ENCODE assay signal across 23 cellular contexts in genomic region chr6:71011861-71012260, GRCh38. TPM values are rescaled to one million over a fixed set of nuclear protein-coding genes. Genes with fewer than 3 reads are reported as not detected.
DNase-seq lines count a peak whose midpoint lies in the region; ATAC-seq, FAIRE-seq and TF ChIP-seq lines count a peak whose summit lies in the region.
"Had no signal": no experiment of that assay in that cellular context is flagged by ENCODE, and none has a peak within 500 bp of the region (broad histone marks: within the 10 kb centered on the region; RNA-seq: fewer than 3 reads in every experiment).

No MANE protein-coding gene starts in this region.

- ATAC-seq in HG03439 (IDR thresholded peaks at IDR 0.05; ENCODE audit: unreplicated experiment), result no peak
- ATAC-seq in activated T-helper 17 cell treated with anti-CD3 and anti-CD28 coated beads, Interleukin-2, amount 50 U/mL, for 72 hours (replicated peaks), result no peak

- TF ChIP-seq CTCF in WERI-Rb-1 (IDR thresholded peaks at IDR 0.05; ENCODE audit: low read depth, low read length) (no peak), nephron progenitor cell (IDR thresholded peaks at IDR 0.05) (no peak)

- peak; percentile 40 for DNase-seq in NAMALWA (ENCODE audit: low spot score)
- peak; percentile 53 for DNase-seq in NCI-H524 treated with DMSO at 0.1 percent for 48 hours (lab: John Stamatoyannopoulos, UW)
- peak; percentile 83 for DNase-seq in WERI-Rb-1
- DNase-seq in nephron progenitor cell, result no peak
- no peak for DNase-seq in HTR-8/SVneo (ENCODE audit: insufficient read length, low spot score)
- DNase-seq in amniotic stem cell (lab: John Stamatoyannopoulos, UW), result no peak
- DNase-seq: CD4-positive, alpha-beta T cell; COR-L47; DMS79; H9; HFFc6; IMR-90; NCI-H1105; NCI-H146; NCI-H2029 treated with DMSO at 0.1 percent for 48 hours; Right ventricle myocardium superior had no signal

- FAIRE-seq in HTR-8/SVneo (lab: Jason Lieb, UNC), result no peak

- peaks cover 21% of the 10 kb centered on the region for H3K4me1 Mint-ChIP-seq in nephron progenitor cell
- H3K4me1 Mint-ChIP-seq in activated T-helper 17 cell treated with anti-CD3 and anti-CD28 coated beads, Interleukin-2, amount 50 U/mL, for 72 hours, result no peaks in the 10 kb centered on the region

- H3K36me3 ChIP-seq in WERI-Rb-1, result no peaks in the 10 kb centered on the region
- H3K36me3 ChIP-seq: BLaER1 had no signal

- peaks cover 2% of the 10 kb centered on the region for H3K9me3 Mint-ChIP-seq in nephron progenitor cell
- no peaks in the 10 kb centered on the region for H3K9me3 Mint-ChIP-seq in activated T-helper 17 cell treated with anti-CD3 and anti-CD28 coated beads, Interleukin-2, amount 50 U/mL, for 72 hours
- H3K9me3 Mint-ChIP-seq: CD4-positive, alpha-beta T cell; HFFc6; T-helper 1 cell treated with Interleukin-12 subunit alpha and Interleukin-12 subunit beta and Interleukin-4 antibody, amounts not matched to agents 30 μg/mL and 1 μg/mL, for 36 hours had no signal

- peak overlapping the region; percentile 11 for H3K4me3 Mint-ChIP-seq in nephron progenitor cell
- no peak overlapping the region for H3K4me3 Mint-ChIP-seq in activated T-helper 17 cell treated with anti-CD3 and anti-CD28 coated beads, Interleukin-2, amount 50 U/mL, for 72 hours
- H3K4me3 Mint-ChIP-seq: CD4-positive, alpha-beta T cell; H9; HFFc6; T-helper 1 cell treated with Interleukin-12 subunit alpha and Interleukin-12 subunit beta and Interleukin-4 antibody, amounts not matched to agents 30 μg/mL and 1 μg/mL, for 36 hours had no signal

- H3K4me3 ChIP-seq in WERI-Rb-1 (ENCODE audit: low read depth, low read length), result no peak overlapping the region
- H3K4me3 ChIP-seq: BLaER1 had no signal

- H3K36me3 Mint-ChIP-seq in nephron progenitor cell (ENCODE audit: low read depth), result no peaks in the 10 kb centered on the region
- no peaks in the 10 kb centered on the region for H3K36me3 Mint-ChIP-seq in activated T-helper 17 cell treated with anti-CD3 and anti-CD28 coated beads, Interleukin-2, amount 50 U/mL, for 72 hours (ENCODE audit: low read depth)

- H3K27me3 ChIP-seq in WERI-Rb-1 (ENCODE audit: insufficient read depth, low read depth, severe bottlenecking), result no peaks in the 10 kb centered on the region
- H3K27me3 ChIP-seq: BLaER1 had no signal

- peak overlapping the region; percentile 28 for H3K27ac Mint-ChIP-seq in nephron progenitor cell
- no peak overlapping the region for H3K27ac Mint-ChIP-seq in activated T-helper 17 cell treated with anti-CD3 and anti-CD28 coated beads, Interleukin-2, amount 50 U/mL, for 72 hours
- H3K27ac Mint-ChIP-seq: CD4-positive, alpha-beta T cell; H9; HFFc6; T-helper 1 cell treated with Interleukin-12 subunit alpha and Interleukin-12 subunit beta and Interleukin-4 antibody, amounts not matched to agents 30 μg/mL and 1 μg/mL, for 36 hours had no signal

- no peak overlapping the region for H3K27ac ChIP-seq in WERI-Rb-1
- H3K27ac ChIP-seq: BLaER1, KMS-11 had no signal

- peaks cover 3% of the 10 kb centered on the region for H3K9me3 ChIP-seq in WERI-Rb-1 (ENCODE audit: severe bottlenecking)
- H3K9me3 ChIP-seq: BLaER1 had no signal

- H3K27me3 Mint-ChIP-seq in nephron progenitor cell (ENCODE audit: low read depth, poor library complexity), result peaks cover 9% of the 10 kb centered on the region
- H3K27me3 Mint-ChIP-seq in activated T-helper 17 cell treated with anti-CD3 and anti-CD28 coated beads, Interleukin-2, amount 50 U/mL, for 72 hours, result peaks cover 30% of the 10 kb centered on the region

RNA-seq across cellular contexts. Expression of gene B3GAT2, which starts 55.0 kb away (rescaled TPM):
- total RNA-seq in activated T-helper 17 cell treated with anti-CD3 and anti-CD28 coated beads, Interleukin-2, amount 50 U/mL, for 72 hours, result not detected
- total RNA-seq: CD4-positive, alpha-beta T cell; HFFc6; IMR-90; Right ventricle myocardium superior; RPMI7951; SK-MEL-5 had no signal

Comparison
In these comparisons a context has a peak if more than half of its experiments do, and no peak if none do; other contexts are left out.
1. DNase-seq: peak in NAMALWA (single experiment), NCI-H524 treated with DMSO at 0.1 percent for 48 hours (single experiment) and WERI-Rb-1 (single experiment); none in nephron progenitor cell (single experiment), HTR-8/SVneo (single experiment) and amniotic stem cell (single experiment).